9 cellular contexts compared by ENCODE assay signal in genomic region chr10:26480909-26481703, GRCh38. TPM values are rescaled to one million over a fixed set of nuclear protein-coding genes. Genes with fewer than 3 reads are reported as not detected.
DNase-seq lines count a peak whose midpoint lies in the region; ATAC-seq and TF ChIP-seq lines count a peak whose summit lies in the region.
"Had no signal": no experiment of that assay in that cellular context is flagged by ENCODE, and none has a peak within 500 bp of the region (broad histone marks: within the 10 kb centered on the region; RNA-seq: fewer than 3 reads in every experiment).

No MANE protein-coding gene starts in this region.

- H3K36me3 ChIP-seq in left ventricle myocardium inferior (no peaks in the 10 kb centered on the region), Peyer's patch (no peaks in the 10 kb centered on the region), aorta (ENCODE audit: control insufficient read depth in 1 of 2, insufficient read depth in 2 of 2, low read length in 1 of 2) (no peaks in the 10 kb centered on the region)

- H3K4me1 ChIP-seq in left ventricle myocardium inferior (peaks cover 15% of the 10 kb centered on the region), Peyer's patch (peaks cover 0 to 37% (median 5%) of the 10 kb centered on the region in 4 donors), aorta (ENCODE audit: control insufficient read depth in 1 of 2, insufficient read depth in 2 of 2, low read length in 2 of 2) (no peaks in the 10 kb centered on the region)

- H3K27me3 ChIP-seq in left ventricle myocardium inferior (ENCODE audit: low read depth): no peaks in the 10 kb centered on the region
- H3K27me3 ChIP-seq in Peyer's patch: no peaks in the 10 kb centered on the region
- no peaks in the 10 kb centered on the region for H3K27me3 ChIP-seq in aorta (ENCODE audit: control insufficient read depth in 1 of 2, insufficient read depth in 2 of 2, low read length in 1 of 2)

- DNase-seq in Right ventricle myocardium superior (no peak), left ventricle myocardium inferior (no peak), Peyer's patch (peak in 2 of 3 donors; percentile 62 to 69), germinal center (ENCODE audit: low spot score) (peak; percentile 45), aorta (peak in 1 of 2 donors; percentile 61), NCI-H1694 (lab: John Stamatoyannopoulos, UW) (no peak)
- DNase-seq in stimulated activated CD4-positive, alpha-beta T cell treated with anti-CD3 and anti-CD28 coated beads, Interleukin-15, amount 100 ng/mL, for 24 hours: no peak

- ATAC-seq in Right ventricle myocardium superior (ENCODE audit: poor library complexity) (peak; percentile 54), aorta (ENCODE audit: low FRiP score) (peak; percentile 50), GM18867 (IDR thresholded peaks at IDR 0.05; ENCODE audit: unreplicated experiment) (no peak)

- 65 to 66% methylated on average over 3 of the region's 3 CpGs for WGBS in aorta, 2 donors

- TF ChIP-seq CTCF in left ventricle myocardium inferior (IDR thresholded peaks at IDR 0.05; ENCODE audit: borderline replicate concordance) (no peak), Peyer's patch (IDR thresholded peaks at IDR 0.05) (no peak)

- intact Hi-C loops in Right ventricle myocardium superior (cut with DNase I): no loop called here
- intact Hi-C loops in left ventricle myocardium inferior (cut with micrococcal nuclease): no loop called here
- intact Hi-C loops in aorta (cut with DNase I): no loop called here

- H3K9me3 ChIP-seq in left ventricle myocardium inferior (replicated peaks) (no peaks in the 10 kb centered on the region), Peyer's patch (no peaks in the 10 kb centered on the region), aorta (ENCODE audit: control insufficient read depth, low read length) (peaks cover under 1% of the 10 kb centered on the region)

- H3K27ac ChIP-seq in left ventricle myocardium inferior (replicated peaks) (no peak overlapping the region), Peyer's patch (peak overlapping the region; percentile 57 to 79 (median 61)), aorta (ENCODE audit: low read depth in 1 of 2, low read length in 2 of 2) (no peak overlapping the region)
- H3K27ac ChIP-seq: SK-N-MC had no signal

- TF ChIP-seq POLR2A in Peyer's patch (IDR thresholded peaks at IDR 0.05): no peak

- H3K4me3 ChIP-seq in left ventricle myocardium inferior (no peak overlapping the region), Peyer's patch (no peak overlapping the region), aorta (ENCODE audit: low read length in 2 of 2) (no peak overlapping the region)
- H3K4me3 ChIP-seq: SK-N-MC had no signal

RNA-seq across cellular contexts. Expression of gene APBB1IP, which starts 43.0 kb away (rescaled TPM):
- total RNA-seq in Right ventricle myocardium superior: 3.3 TPM
- 2.6 TPM for total RNA-seq in left ventricle myocardium inferior
- 10 to 100 TPM in 1 of 4 donors, 1 to 10 TPM in 3; 3.3 to 32.2 (median 4.9) TPM for total RNA-seq in Peyer's patch
- 10 to 100 TPM; 11.0 to 18.5 TPM for total RNA-seq in aorta
- 1 to 10 TPM in 1 of 2 donors, under 1 TPM in 1; 0.82 to 4.4 TPM for polyA plus RNA-seq in aorta

Comparison
In these comparisons a context has a peak if more than half of its experiments do, and no peak if none do; other contexts are left out.
1. DNase-seq: peak in Peyer's patch (2 of 3) and germinal center (single experiment); none in Right ventricle myocardium superior (single experiment), left ventricle myocardium inferior (single experiment), stimulated activated CD4-positive, alpha-beta T cell treated with anti-CD3 and anti-CD28 coated beads, Interleukin-15, amount 100 ng/mL, for 24 hours (single experiment) and NCI-H1694 (single experiment).
2. H3K27ac ChIP-seq: peak in Peyer's patch (4 of 4); none in left ventricle myocardium inferior (single experiment) and aorta (0 of 2).